37 cellular contexts compared by ENCODE assay signal in the genomic region with DNA sequence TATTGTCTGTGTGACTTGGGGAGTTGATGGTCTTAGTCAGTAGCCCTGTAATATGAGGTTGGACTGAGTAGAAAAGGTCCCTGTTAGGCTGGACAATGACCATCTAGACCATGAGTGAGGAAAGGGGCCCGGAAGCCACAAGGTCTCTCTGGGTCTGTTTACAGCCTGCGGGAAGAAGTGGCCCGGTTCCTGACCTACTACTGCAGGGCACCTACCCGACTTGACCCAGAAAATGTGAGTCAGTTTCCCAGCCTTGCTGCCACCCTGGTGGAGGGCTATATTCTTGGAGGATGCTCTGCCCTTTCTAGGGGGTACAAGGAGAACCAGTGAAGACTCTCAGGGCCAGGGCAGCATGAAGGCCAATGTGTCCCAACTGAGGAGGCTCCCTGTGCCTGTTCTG. TPM values are rescaled to one million over a fixed set of nuclear protein-coding genes. Genes with fewer than 3 reads are reported as not detected.
"Had no signal": no experiment of that assay in that cellular context is flagged by ENCODE, and none has a peak within 500 bp of the region (broad histone marks: within the 10 kb centered on the region; RNA-seq: fewer than 3 reads in every experiment).

No MANE protein-coding gene starts in this region.

- H3K4me3 Mint-ChIP-seq: activated CD4-positive, alpha-beta memory T cell treated with anti-CD3 and anti-CD28 coated beads, Interleukin-2, amount 10 ng/mL, durations not matched to agents 7 days and 5 days; activated CD4-positive, alpha-beta T cell treated with anti-CD3 and anti-CD28 coated beads for 36 hours; activated CD4-positive, alpha-beta T cell treated with anti-CD3 and anti-CD28 coated beads, Interleukin-2, amount 10 ng/mL, durations not matched to agents 7 days and 5 days; activated CD8-positive, alpha-beta memory T cell treated with anti-CD3 and anti-CD28 coated beads, Interleukin-2, amount 10 ng/mL, durations not matched to agents 7 days and 5 days; activated CD8-positive, alpha-beta T cell treated with anti-CD3 and anti-CD28 coated beads, Interleukin-2, amount 10 ng/mL, durations not matched to agents 7 days and 5 days; activated naive CD4-positive, alpha-beta T cell treated with anti-CD3 and anti-CD28 coated beads, Interleukin-2, amount 10 ng/mL, durations not matched to agents 7 days and 5 days; activated naive CD4-positive, alpha-beta T cell treated with anti-CD3 and anti-CD28 coated beads, Interleukin-2, amount 50 U/mL, for 24 hours; activated naive CD8-positive, alpha-beta T cell; activated naive CD8-positive, alpha-beta T cell treated with anti-CD3 and anti-CD28 coated beads, Interleukin-2, amount 10 ng/mL, durations not matched to agents 7 days and 5 days; activated naive CD8-positive, alpha-beta T cell treated with anti-CD3 and anti-CD28 coated beads, Interleukin-2, amount 50 U/mL, for 24 hours; activated T-cell treated with anti-CD3 and anti-CD28 coated beads, Interleukin-2, amount 50 U/mL, for 24 hours; brain; central memory CD8-positive, alpha-beta T cell; T-helper 1 cell treated with Interleukin-12 subunit alpha and Interleukin-12 subunit beta and Interleukin-4 antibody, amounts not matched to agents 30 μg/mL and 1 μg/mL, for 36 hours; T-helper 2 cell treated with Interferon-gamma antibody and Interleukin-4, amounts not matched to agents 5 μg/mL and 100 μg/mL, for 36 hours had no signal

- H3K9me3 Mint-ChIP-seq: activated CD4-positive, alpha-beta memory T cell treated with anti-CD3 and anti-CD28 coated beads, Interleukin-2, amount 10 ng/mL, durations not matched to agents 7 days and 5 days; activated CD4-positive, alpha-beta T cell treated with anti-CD3 and anti-CD28 coated beads, Interleukin-2, amount 10 ng/mL, durations not matched to agents 7 days and 5 days; activated naive CD4-positive, alpha-beta T cell treated with anti-CD3 and anti-CD28 coated beads, Interleukin-2, amount 10 ng/mL, durations not matched to agents 7 days and 5 days; activated naive CD4-positive, alpha-beta T cell treated with anti-CD3 and anti-CD28 coated beads, Interleukin-2, amount 50 U/mL, for 24 hours; activated naive CD8-positive, alpha-beta T cell treated with anti-CD3 and anti-CD28 coated beads, Interleukin-2, amount 10 ng/mL, durations not matched to agents 7 days and 5 days; activated naive CD8-positive, alpha-beta T cell treated with anti-CD3 and anti-CD28 coated beads, Interleukin-2, amount 50 U/mL, for 24 hours; activated T-cell treated with anti-CD3 and anti-CD28 coated beads, Interleukin-2, amount 50 U/mL, for 24 hours; activated T-helper 2 cell treated with anti-CD3 and anti-CD28 coated beads, Interferon-gamma antibody, Interleukin-2, Interleukin-4, amounts not matched to agents 10 μg/mL and 5 μg/mL and 100 μg/mL, durations not matched to agents 14 hours and 24 hours and 36 hours; central memory CD8-positive, alpha-beta T cell; T-helper 1 cell treated with Interleukin-12 subunit alpha and Interleukin-12 subunit beta and Interleukin-4 antibody, amounts not matched to agents 30 μg/mL and 1 μg/mL, for 36 hours; T-helper 2 cell treated with Interferon-gamma antibody and Interleukin-4, amounts not matched to agents 5 μg/mL and 100 μg/mL, for 36 hours had no signal

- H3K27me3 Mint-ChIP-seq: activated CD4-positive, alpha-beta T cell treated with anti-CD3 and anti-CD28 coated beads, Interleukin-2, amount 10 ng/mL, durations not matched to agents 7 days and 5 days; activated naive CD4-positive, alpha-beta T cell treated with anti-CD3 and anti-CD28 coated beads, Interleukin-2, amount 50 U/mL, for 24 hours; central memory CD8-positive, alpha-beta T cell had no signal

- H3K27ac Mint-ChIP-seq: activated CD4-positive, alpha-beta memory T cell treated with anti-CD3 and anti-CD28 coated beads, Interleukin-2, amount 10 ng/mL, durations not matched to agents 7 days and 5 days; activated CD4-positive, alpha-beta T cell treated with anti-CD3 and anti-CD28 coated beads for 36 hours; activated CD4-positive, alpha-beta T cell treated with anti-CD3 and anti-CD28 coated beads, Interleukin-2, amount 10 ng/mL, durations not matched to agents 7 days and 5 days; activated CD8-positive, alpha-beta memory T cell treated with anti-CD3 and anti-CD28 coated beads, Interleukin-2, amount 10 ng/mL, durations not matched to agents 7 days and 5 days; activated CD8-positive, alpha-beta T cell treated with anti-CD3 and anti-CD28 coated beads, Interleukin-2, amount 10 ng/mL, durations not matched to agents 7 days and 5 days; activated naive CD4-positive, alpha-beta T cell treated with anti-CD3 and anti-CD28 coated beads, Interleukin-2, amount 10 ng/mL, durations not matched to agents 7 days and 5 days; activated naive CD4-positive, alpha-beta T cell treated with anti-CD3 and anti-CD28 coated beads, Interleukin-2, amount 50 U/mL, for 24 hours; activated naive CD8-positive, alpha-beta T cell; activated naive CD8-positive, alpha-beta T cell treated with anti-CD3 and anti-CD28 coated beads, Interleukin-2, amount 10 ng/mL, durations not matched to agents 7 days and 5 days; activated naive CD8-positive, alpha-beta T cell treated with anti-CD3 and anti-CD28 coated beads, Interleukin-2, amount 50 U/mL, for 24 hours; activated T-cell treated with anti-CD3 and anti-CD28 coated beads, Interleukin-2, amount 50 U/mL, for 24 hours; activated T-helper 2 cell treated with anti-CD3 and anti-CD28 coated beads, Interferon-gamma antibody, Interleukin-2, Interleukin-4, amounts not matched to agents 10 μg/mL and 5 μg/mL and 100 μg/mL, durations not matched to agents 14 hours and 24 hours and 36 hours; brain; T-helper 1 cell treated with Interleukin-12 subunit alpha and Interleukin-12 subunit beta and Interleukin-4 antibody, amounts not matched to agents 30 μg/mL and 1 μg/mL, for 36 hours; T-helper 2 cell treated with Interferon-gamma antibody and Interleukin-4, amounts not matched to agents 5 μg/mL and 100 μg/mL, for 36 hours had no signal

- DNase-seq: activated CD4-positive, alpha-beta memory T cell treated with anti-CD3 and anti-CD28 coated beads, Interleukin-2, amount 10 ng/mL, durations not matched to agents 7 days and 5 days; activated CD4-positive, alpha-beta T cell treated with anti-CD3 and anti-CD28 coated beads for 1 hour; activated CD4-positive, alpha-beta T cell treated with anti-CD3 and anti-CD28 coated beads for 36 hours; activated CD4-positive, alpha-beta T cell treated with anti-CD3 and anti-CD28 coated beads for 48 hours; activated CD4-positive, alpha-beta T cell treated with anti-CD3 and anti-CD28 coated beads, Interleukin-2, amount 10 ng/mL, durations not matched to agents 7 days and 5 days; activated CD4-positive, alpha-beta T cell treated with anti-CD3 and anti-CD28 coated beads, Interleukin-2, amount 50 U/mL, for 48 hours; activated CD4-positive, CD25-positive, alpha-beta regulatory T cell; activated CD8-positive, alpha-beta memory T cell treated with anti-CD3 and anti-CD28 coated beads for 24 hours; activated CD8-positive, alpha-beta memory T cell treated with anti-CD3 and anti-CD28 coated beads, Interleukin-2, amount 10 ng/mL, durations not matched to agents 7 days and 5 days; activated CD8-positive, alpha-beta memory T cell treated with anti-CD3 and anti-CD28 coated beads, Interleukin-2, amount 50 U/mL, for 48 hours; activated CD8-positive, alpha-beta T cell treated with anti-CD3 and anti-CD28 coated beads, Interleukin-2, amount 10 ng/mL, durations not matched to agents 7 days and 5 days; activated gamma-delta T cell; activated naive CD4-positive, alpha-beta T cell treated with anti-CD3 and anti-CD28 coated beads, Interleukin-2, amount 10 ng/mL, durations not matched to agents 7 days and 5 days; activated naive CD4-positive, alpha-beta T cell treated with Interleukin-2 at 50 U/mL for 16 hours; activated naive CD8-positive, alpha-beta T cell treated with anti-CD3 and anti-CD28 coated beads, Interleukin-2, amount 10 ng/mL, durations not matched to agents 7 days and 5 days; activated naive CD8-positive, alpha-beta T cell treated with anti-CD3 and anti-CD28 coated beads, Interleukin-2, amount 50 U/mL, for 24 hours; activated T-cell treated with anti-CD3 and anti-CD28 coated beads, Interleukin-2, amount 50 U/mL, for 24 hours; activated T-cell treated with anti-CD3 and anti-CD28 coated beads, Interleukin-2, amount 50 U/mL, for 48 hours; amygdala; anterior cingulate cortex; caudate nucleus; cerebellar nuclear complex; SW 1271; T-helper 1 cell; T-helper 2 cell; T-helper 9 cell had no signal

- H3K4me1 Mint-ChIP-seq: activated CD4-positive, alpha-beta memory T cell treated with anti-CD3 and anti-CD28 coated beads, Interleukin-2, amount 10 ng/mL, durations not matched to agents 7 days and 5 days; activated CD4-positive, alpha-beta T cell treated with anti-CD3 and anti-CD28 coated beads for 36 hours; activated CD4-positive, alpha-beta T cell treated with anti-CD3 and anti-CD28 coated beads, Interleukin-2, amount 10 ng/mL, durations not matched to agents 7 days and 5 days; activated CD8-positive, alpha-beta memory T cell treated with anti-CD3 and anti-CD28 coated beads, Interleukin-2, amount 10 ng/mL, durations not matched to agents 7 days and 5 days; activated naive CD4-positive, alpha-beta T cell treated with anti-CD3 and anti-CD28 coated beads, Interleukin-2, amount 10 ng/mL, durations not matched to agents 7 days and 5 days; activated naive CD4-positive, alpha-beta T cell treated with anti-CD3 and anti-CD28 coated beads, Interleukin-2, amount 50 U/mL, for 24 hours; activated naive CD8-positive, alpha-beta T cell treated with anti-CD3 and anti-CD28 coated beads, Interleukin-2, amount 10 ng/mL, durations not matched to agents 7 days and 5 days; activated naive CD8-positive, alpha-beta T cell treated with anti-CD3 and anti-CD28 coated beads, Interleukin-2, amount 50 U/mL, for 24 hours; brain; central memory CD8-positive, alpha-beta T cell had no signal

- ATAC-seq: activated CD4-positive, alpha-beta T cell treated with anti-CD3 and anti-CD28 coated beads for 36 hours; activated CD4-positive, CD25-positive, alpha-beta regulatory T cell treated with anti-CD3 and anti-CD28 coated beads, Interleukin-2, amount 50 U/mL, for 24 hours; activated CD8-positive, alpha-beta memory T cell treated with anti-CD3 and anti-CD28 coated beads, Interleukin-2, amount 10 ng/mL, durations not matched to agents 7 days and 5 days; activated CD8-positive, alpha-beta T cell treated with anti-CD3 and anti-CD28 coated beads, Interleukin-2, amount 10 ng/mL, durations not matched to agents 7 days and 5 days; activated naive CD8-positive, alpha-beta T cell treated with anti-CD3 and anti-CD28 coated beads, Interleukin-2, amount 50 U/mL, for 24 hours had no signal

- H3K36me3 Mint-ChIP-seq: activated CD8-positive, alpha-beta memory T cell treated with anti-CD3 and anti-CD28 coated beads, Interleukin-2, amount 10 ng/mL, durations not matched to agents 7 days and 5 days; activated naive CD4-positive, alpha-beta T cell treated with anti-CD3 and anti-CD28 coated beads, Interleukin-2, amount 10 ng/mL, durations not matched to agents 7 days and 5 days; activated naive CD4-positive, alpha-beta T cell treated with anti-CD3 and anti-CD28 coated beads, Interleukin-2, amount 50 U/mL, for 24 hours; activated naive CD8-positive, alpha-beta T cell; activated naive CD8-positive, alpha-beta T cell treated with anti-CD3 and anti-CD28 coated beads, Interleukin-2, amount 10 ng/mL, durations not matched to agents 7 days and 5 days; brain had no signal

RNA-seq across cellular contexts. Expression of a gene that starts 3.4 kb away (rescaled TPM):
- total RNA-seq: activated CD4-positive, alpha-beta memory T cell treated with anti-CD3 and anti-CD28 coated beads, Interleukin-2, amount 10 ng/mL, durations not matched to agents 7 days and 5 days; activated CD4-positive, alpha-beta T cell treated with anti-CD3 and anti-CD28 coated beads for 36 hours; activated CD4-positive, alpha-beta T cell treated with anti-CD3 and anti-CD28 coated beads, Interleukin-2, amount 10 ng/mL, durations not matched to agents 7 days and 5 days; activated CD8-positive, alpha-beta memory T cell treated with anti-CD3 and anti-CD28 coated beads, Interleukin-2, amount 10 ng/mL, durations not matched to agents 7 days and 5 days; activated CD8-positive, alpha-beta T cell treated with anti-CD3 and anti-CD28 coated beads, Interleukin-2, amount 10 ng/mL, durations not matched to agents 7 days and 5 days; activated naive CD8-positive, alpha-beta T cell treated with anti-CD3 and anti-CD28 coated beads, Interleukin-2, amount 10 ng/mL, durations not matched to agents 7 days and 5 days; activated T-helper 2 cell treated with anti-CD3 and anti-CD28 coated beads, Interferon-gamma antibody, Interleukin-2, Interleukin-4, amounts not matched to agents 10 μg/mL and 5 μg/mL and 100 μg/mL, durations not matched to agents 14 hours and 24 hours and 36 hours; ascending aorta; bronchial epithelial cell; cardiac muscle cell had no signal
